10 cellular contexts compared by ENCODE assay signal in genomic region chr9:38263534-38263933, GRCh38.
A peak's percentile ranks its signal among the peaks of the same experiment; 100 is the strongest.
DNase-seq lines count a peak whose midpoint lies in the region; ATAC-seq, FAIRE-seq and TF ChIP-seq lines count a peak whose summit lies in the region.
"Had no signal": no experiment of that assay in that cellular context is flagged by ENCODE, and none has a peak within 500 bp of the region (broad histone marks: within the 10 kb centered on the region; RNA-seq: fewer than 3 reads in every experiment).

No MANE protein-coding gene starts in this region.

- TF ChIP-seq POLR2A in GM18505 (IDR thresholded peaks at IDR 0.05; ENCODE audit: borderline replicate concordance, extremely low read depth, insufficient read depth, insufficient read length), result no peak

- H3K27ac ChIP-seq in GM23248 (no peak overlapping the region), pancreas (no peak overlapping the region)

- ATAC-seq in GM19452 (IDR thresholded peaks at IDR 0.05; ENCODE audit: unreplicated experiment) (no peak), GM19023 (IDR thresholded peaks at IDR 0.05; ENCODE audit: unreplicated experiment) (no peak), GM18505 (IDR thresholded peaks at IDR 0.05; ENCODE audit: unreplicated experiment) (no peak), pancreas (no peak)

- no peaks in the 10 kb centered on the region for H3K9me2 ChIP-seq in GM23248 (ENCODE audit: insufficient read depth)

- WGBS in GM23248 (ENCODE audit: low coverage in 1 of 2, low lambda C conversion rate in 2 of 2, missing lambda C conversion rate in 2 of 2), 2 experiments, result 3 to 18% methylated on average over 1 of the region's 1 CpG
- 59 to 64% methylated on average over 1 of the region's 1 CpG for WGBS in pancreas, 2 donors

- peaks cover 12% of the 10 kb centered on the region; the same call in 1 of the 2 replicates for H3K27me3 ChIP-seq in GM23248 (replicated peaks; ENCODE audit: insufficient read depth)
- H3K27me3 ChIP-seq in pancreas, result no peaks in the 10 kb centered on the region

- H3K9me3 ChIP-seq in GM23248 (ENCODE audit: low read depth), result no peaks in the 10 kb centered on the region
- H3K9me3 ChIP-seq in pancreas, result no peaks in the 10 kb centered on the region

- in situ Hi-C loops in GM23248 (cut with MboI), result no loop called here

- H3K79me2 ChIP-seq in GM23248 (ENCODE audit: insufficient read depth), result no peaks in the 10 kb centered on the region

- FAIRE-seq in pancreas (lab: Jason Lieb, UNC), result no peak

- H3F3A ChIP-seq in GM23248 (ENCODE audit: insufficient read depth), result no peaks in the 10 kb centered on the region

- intact Hi-C loops in pancreas (cut with DNase I), result no loop called here

- DNase-seq in AG10803 (ENCODE audit: low read depth) (peak; percentile 34), GM23248 (peak; percentile 45), SK-N-DZ (ENCODE audit: low spot score) (peak; percentile 36), glomerular visceral epithelial cell (ENCODE audit: extremely low spot score) (peak; percentile 46), pancreas (no peak)
- DNase-seq: NCI-H1048; stimulated activated CD4-positive, alpha-beta T cell treated with anti-CD3 and anti-CD28 coated beads, Interleukin-1b, Interleukin-23, amount 100 ng/mL, for 48 hours had no signal

- no peak overlapping the region for H3K9ac ChIP-seq in GM23248

- H3K4me1 ChIP-seq in GM23248 (ENCODE audit: insufficient read depth) (no peaks in the 10 kb centered on the region), pancreas (no peaks in the 10 kb centered on the region)

- H2AFZ ChIP-seq in GM23248, result no peak overlapping the region

- TF ChIP-seq CTCF in AG10803 (conservative IDR thresholded peaks at IDR 0.05; ENCODE audit: low read length) (peak; percentile 45), pancreas (IDR thresholded peaks at IDR 0.05) (no peak)

- no peaks in the 10 kb centered on the region for H4K20me1 ChIP-seq in GM23248 (ENCODE audit: insufficient read depth)

- no peaks in the 10 kb centered on the region for H3K36me3 ChIP-seq in GM23248 (ENCODE audit: low read depth)
- H3K36me3 ChIP-seq in pancreas, result no peaks in the 10 kb centered on the region

- no peak overlapping the region for H3K4me2 ChIP-seq in GM23248 (ENCODE audit: unreplicated experiment)

- no peak overlapping the region for H3K4me3 ChIP-seq in AG10803 (ENCODE audit: low read length)
- H3K4me3 ChIP-seq in GM23248, result no peak overlapping the region
- H3K4me3 ChIP-seq in pancreas, result no peak overlapping the region

Comparison
In these comparisons a context has a peak if more than half of its experiments do, and no peak if none do; other contexts are left out.
1. DNase-seq: peak in AG10803 (single experiment), GM23248 (single experiment), SK-N-DZ (single experiment) and glomerular visceral epithelial cell (single experiment); none in pancreas (0 of 6).